In genomic region chr18:50747849-50748242, GRCh38 we compare ENCODE assay signal across 1 cellular context.
TF ChIP-seq lines count a peak whose summit lies in the region.

No MANE protein-coding gene starts in this region.

TF ChIP-seq in HCT116, 20 proteins besides CTCF, POLR2A, EP300 and RAD21:
- TF ChIP-seq EZH2 (IDR thresholded peaks at IDR 0.05) (no peak), CBX3 (IDR thresholded peaks at IDR 0.05; ENCODE audit: low read depth) (no peak), TCF7L2 (IDR thresholded peaks at IDR 0.05; ENCODE audit: borderline replicate concordance, extremely low read depth, insufficient read depth, insufficient read length) (no peak), ZBTB33 (IDR thresholded peaks at IDR 0.05; ENCODE audit: extremely low read depth, insufficient replicate concordance, low read length) (no peak), REST (IDR thresholded peaks at IDR 0.05; ENCODE audit: low read depth) (no peak), POLR2AphosphoS5 (IDR thresholded peaks at IDR 0.05; ENCODE audit: low read depth, low read length) (no peak), CEBPB (IDR thresholded peaks at IDR 0.05; ENCODE audit: low read depth) (no peak)
